9 cellular contexts compared by ENCODE assay signal in the genomic region with DNA sequence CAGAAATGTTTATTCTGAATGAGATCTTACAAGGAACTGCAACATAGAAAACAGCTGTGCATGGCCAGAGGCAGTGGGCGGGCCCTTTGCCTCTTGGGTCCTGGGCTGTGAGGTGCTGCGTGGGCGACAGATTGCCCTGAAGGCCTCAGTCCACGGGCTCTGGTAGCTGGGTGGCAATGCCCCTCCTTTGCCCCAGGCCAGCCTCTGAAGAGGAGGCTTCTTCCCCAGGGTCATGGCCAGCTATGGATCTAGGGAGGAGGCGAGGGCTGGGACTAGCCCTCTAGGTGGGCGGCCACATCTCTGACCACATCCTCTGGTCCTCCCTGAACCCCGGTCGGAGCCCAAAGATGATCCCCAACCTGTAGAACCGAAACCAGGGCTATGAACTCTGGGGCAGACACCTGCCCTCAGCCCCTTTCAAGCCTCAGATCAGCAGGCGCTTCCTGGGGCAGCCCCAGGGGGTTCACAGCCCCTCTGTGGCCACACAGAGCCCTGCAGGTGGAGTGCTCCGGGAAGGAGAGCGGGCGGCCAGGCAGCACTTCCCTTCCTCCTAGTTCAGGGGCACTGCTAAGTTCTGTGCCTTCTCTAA. TPM values are rescaled to one million over a fixed set of nuclear protein-coding genes. Genes with fewer than 3 reads are reported as not detected.
DNase-seq lines count a peak whose midpoint lies in the region; ATAC-seq and TF ChIP-seq lines count a peak whose summit lies in the region.
"Had no signal": no experiment of that assay in that cellular context is flagged by ENCODE, and none has a peak within 500 bp of the region (broad histone marks: within the 10 kb centered on the region; RNA-seq: fewer than 3 reads in every experiment).

No MANE protein-coding gene starts in this region.

- TF ChIP-seq RAD21 in SK-N-SH (IDR thresholded peaks at IDR 0.05; ENCODE audit: low read length) = no peak

- H2AFZ ChIP-seq in SK-N-SH (ENCODE audit: low read depth) = no peak overlapping the region

- WGBS in SK-N-SH (ENCODE audit: low lambda C conversion rate) = 100% methylated on average over 5 of the region's 13 CpGs

- ATAC-seq in GM21447 (IDR thresholded peaks at IDR 0.05; ENCODE audit: unreplicated experiment) = peak; percentile 64
- ATAC-seq in HG03571 (IDR thresholded peaks at IDR 0.05; ENCODE audit: unreplicated experiment) = peak; percentile 57

- no peak overlapping the region for H3K4me2 ChIP-seq in SK-N-SH

- H3K27me3 Mint-ChIP-seq in activated naive CD8-positive, alpha-beta T cell = no peaks in the 10 kb centered on the region

- peaks cover 2% of the 10 kb centered on the region for H3K36me3 Mint-ChIP-seq in activated naive CD8-positive, alpha-beta T cell

- CTCF ChIA-PET in SK-N-SH (lab: Yijun Ruan, JAX) = interaction anchor here (1.1 to 12.8 kb wide), 5 partner anchors 12 to 163 kb away, joined by 3 to 530 read pairs (median 6); partner anchors contain the start of genes ARL2 and EHD1

- in situ Hi-C loops in GM13976 (cut with MboI; ENCODE audit: low sequenced_read_pairs, unreplicated experiment) = no loop called here

- H4K20me1 ChIP-seq in SK-N-SH (ENCODE audit: insufficient read depth) = no peaks in the 10 kb centered on the region

- H3K4me3 ChIP-seq in rectal smooth muscle tissue (ENCODE audit: low read length) (no peak overlapping the region), SK-N-SH (ENCODE audit: low read depth in 2 of 2, low read length in 1 of 2) (no peak overlapping the region)

- H3K9me3 Mint-ChIP-seq in activated naive CD8-positive, alpha-beta T cell (ENCODE audit: low read depth) = no peaks in the 10 kb centered on the region

- H3K4me1 Mint-ChIP-seq in activated naive CD8-positive, alpha-beta T cell (ENCODE audit: low read depth) = peaks cover 84% of the 10 kb centered on the region

- H3K27ac Mint-ChIP-seq in activated naive CD8-positive, alpha-beta T cell = peak overlapping the region; percentile 92

- H3K36me3 ChIP-seq in rectal smooth muscle tissue (ENCODE audit: control insufficient read depth, insufficient read depth, low read length) = peaks cover 14% of the 10 kb centered on the region
- peaks cover 7 to 11% of the 10 kb centered on the region in 2 experiments for H3K36me3 ChIP-seq in SK-N-SH (replicated peaks in 1 of 2; ENCODE audit: control insufficient read depth in 1 of 2, insufficient read depth in 2 of 2, low read length in 1 of 2)

- no peak for TF ChIP-seq EP300 in SK-N-SH (IDR thresholded peaks at IDR 0.05; ENCODE audit: borderline replicate concordance in 1 of 2, low read depth in 1 of 2, low read length in 1 of 2)

- H3K9me3 ChIP-seq in SK-N-SH = no peaks in the 10 kb centered on the region

- H3K27me3 ChIP-seq in rectal smooth muscle tissue (ENCODE audit: control insufficient read depth, insufficient read depth, low read length) (no peaks in the 10 kb centered on the region), SK-N-SH (ENCODE audit: insufficient read depth) (no peaks in the 10 kb centered on the region)

- peak overlapping the region; percentile 61 for H3K27ac ChIP-seq in rectal smooth muscle tissue (ENCODE audit: low read depth, low read length)
- no peak overlapping the region for H3K27ac ChIP-seq in SK-N-SH (ENCODE audit: low read depth in 2 of 2, low read length in 1 of 2)
- H3K27ac ChIP-seq: VCaP had no signal

- no peaks in the 10 kb centered on the region for H3K9me2 ChIP-seq in SK-N-SH

- no peak overlapping the region for H3K9ac ChIP-seq in rectal smooth muscle tissue (ENCODE audit: low read length)
- no peak overlapping the region for H3K9ac ChIP-seq in SK-N-SH

- H3K79me2 ChIP-seq in SK-N-SH (ENCODE audit: insufficient read depth) = peaks cover 2% of the 10 kb centered on the region; the same call in 1 of the 2 replicates

- H3K4me3 Mint-ChIP-seq in activated naive CD8-positive, alpha-beta T cell = peak overlapping the region; percentile 77

- peaks cover 10% of the 10 kb centered on the region for H3F3A ChIP-seq in SK-N-SH (replicated peaks; ENCODE audit: insufficient read depth)

- no peak for TF ChIP-seq CTCF in GM13976 (IDR thresholded peaks at IDR 0.05; ENCODE audit: borderline replicate concordance, control extremely low read depth, extremely low read depth, insufficient read depth, missing control alignments)
- no peak for TF ChIP-seq CTCF in SK-N-SH (IDR thresholded peaks at IDR 0.05)

- DNase-seq in GM13976 (ENCODE audit: low spot score) = peak; percentile 88
- no peak for DNase-seq in midbrain (lab: John Stamatoyannopoulos, UW)
- DNase-seq in SK-N-SH = no peak
- DNase-seq in NCI-H1048 (lab: John Stamatoyannopoulos, UW) = no peak

- H3K4me1 ChIP-seq in rectal smooth muscle tissue (ENCODE audit: control insufficient read depth, insufficient read depth, low read length) = peaks cover 23% of the 10 kb centered on the region
- H3K4me1 ChIP-seq in SK-N-SH (ENCODE audit: control insufficient read depth in 1 of 2, insufficient read depth in 2 of 2, low read depth in 1 of 2, low read length in 1 of 2) = peaks cover 7 to 18% of the 10 kb centered on the region in 2 experiments; a peak in 3 of 4 replicates

- POLR2A ChIA-PET in SK-N-SH (lab: Yijun Ruan, JAX) = no interaction called here

TF ChIP-seq in SK-N-SH, 30 proteins besides CTCF, POLR2A, EP300 and RAD21:
- no peak for TF ChIP-seq TEAD4 (IDR thresholded peaks at IDR 0.05; ENCODE audit: borderline replicate concordance, insufficient read depth)

RNA-seq across cellular contexts. Expression of gene CDC42BPG, which starts 6.6 kb away (rescaled TPM):
- 0.33 and 0.42 TPM in 2 replicates for polyA plus RNA-seq in SK-N-SH (2012; rRNA removed)
- 0.15 and 0.25 TPM in 2 replicates for polyA plus RNA-seq in SK-N-SH (2012; cell fraction: cytosol; rRNA removed)
- polyA plus RNA-seq in SK-N-SH (2012; cell fraction: nucleus; rRNA removed) = 1.00 and 1.3 TPM in 2 replicates

RNA-seq across cellular contexts. Expression of gene EHD1, which starts 27.3 kb away (rescaled TPM):
- polyA plus RNA-seq in SK-N-SH (2012; rRNA removed) = 57.6 and 93.3 TPM in 2 replicates
- polyA plus RNA-seq in SK-N-SH (2012; cell fraction: cytosol; rRNA removed) = 34.4 and 51.6 TPM in 2 replicates
- polyA plus RNA-seq in SK-N-SH (2012; cell fraction: nucleus; rRNA removed) = 104 and 118 TPM in 2 replicates

RNA-seq across cellular contexts. Expression of gene MEN1, which starts 40.7 kb away (rescaled TPM):
- polyA plus RNA-seq in SK-N-SH (2012; rRNA removed) = 40.7 and 52.9 TPM in 2 replicates
- polyA plus RNA-seq in SK-N-SH (2012; cell fraction: cytosol; rRNA removed) = 17.3 and 26.9 TPM in 2 replicates
- 101 and 105 TPM in 2 replicates for polyA plus RNA-seq in SK-N-SH (2012; cell fraction: nucleus; rRNA removed)

RNA-seq across cellular contexts. Expression of gene MAP4K2, which starts 48.1 kb away (rescaled TPM):
- 17.4 and 20.0 TPM in 2 replicates for polyA plus RNA-seq in SK-N-SH (2012; rRNA removed)
- 6.5 and 10.8 TPM in 2 replicates for polyA plus RNA-seq in SK-N-SH (2012; cell fraction: cytosol; rRNA removed)
- polyA plus RNA-seq in SK-N-SH (2012; cell fraction: nucleus; rRNA removed) = 52.1 and 63.7 TPM in 2 replicates
